In genomic region chr17:40647549-40648325, GRCh38 we compare ENCODE assay signal across 1 cellular context.
A peak's percentile ranks its signal among the peaks of the same experiment; 100 is the strongest.
TF ChIP-seq lines count a peak whose summit lies in the region.

Gene SMARCE1, minus strand, starts transcription at chr17:40647818. Its CDS starts 2,016 bp downstream, at chr17:40645802.

TF ChIP-seq in K562, 482 proteins besides CTCF, POLR2A, EP300 and RAD21 (continued from another document and continues in another):
- no peak for TF ChIP-seq ESRRA (IDR thresholded peaks at IDR 0.05; ENCODE audit: borderline replicate concordance, low read depth)
- no peak for TF ChIP-seq KDM1A (IDR thresholded peaks at IDR 0.05)
- peak; percentile 22 for TF ChIP-seq TBP (optimal IDR thresholded peaks at IDR 0.05; ENCODE audit: low read depth, low read length)
- no peak for TF ChIP-seq CSDE1 (IDR thresholded peaks at IDR 0.05)
- no peak for TF ChIP-seq RUNX1 (IDR thresholded peaks at IDR 0.05; ENCODE audit: low read depth)
- TF ChIP-seq ZSCAN29 (IDR thresholded peaks at IDR 0.05), result no peak
- peak; percentile 92 for TF ChIP-seq GATAD2A (IDR thresholded peaks at IDR 0.05)
- TF ChIP-seq ZNF146 (CRISPR knock-in tag; IDR thresholded peaks at IDR 0.05; ENCODE audit: unreplicated experiment), result no peak
- TF ChIP-seq PURB (CRISPR knock-in tag; IDR thresholded peaks at IDR 0.05; ENCODE audit: low read depth), result no peak
- no peak for TF ChIP-seq CCNT2 (IDR thresholded peaks at IDR 0.05; ENCODE audit: borderline replicate concordance, extremely low read depth, insufficient read length, low read depth, low read length)
- TF ChIP-seq ELK1 (CRISPR knock-in tag; IDR thresholded peaks at IDR 0.05), result no peak
- TF ChIP-seq POLR2AphosphoS2 (IDR thresholded peaks at IDR 0.05; ENCODE audit: low read length), result no peak
- TF ChIP-seq ZNF778 (CRISPR knock-in tag; IDR thresholded peaks at IDR 0.05), result no peak
- TF ChIP-seq HSF4 (CRISPR knock-in tag; IDR thresholded peaks at IDR 0.05; ENCODE audit: borderline replicate concordance), result no peak
- TF ChIP-seq CREB1 (IDR thresholded peaks at IDR 0.05), result no peak
- no peak for TF ChIP-seq CREB1 (CRISPR knock-in tag; IDR thresholded peaks at IDR 0.05)
- TF ChIP-seq CAMTA2 (CRISPR knock-in tag; conservative IDR thresholded peaks at IDR 0.05), result no peak
- TF ChIP-seq ZZZ3 (IDR thresholded peaks at IDR 0.05), result peak; percentile 90
- peak; percentile 83 for TF ChIP-seq KAT7 (CRISPR knock-in tag; IDR thresholded peaks at IDR 0.05; ENCODE audit: borderline replicate concordance)
- no peak for TF ChIP-seq XRCC4 (IDR thresholded peaks at IDR 0.05; ENCODE audit: extremely low read depth, insufficient read depth, insufficient read length)
- no peak for TF ChIP-seq PHTF2 (CRISPR knock-in tag; IDR thresholded peaks at IDR 0.05)
- 0 out of 2 replicates have a peak, but pooled peaks have one; percentile 40 for TF ChIP-seq CHAMP1 (IDR thresholded peaks at IDR 0.05)
- peak; percentile 47 to 95; a peak in 3 of 4 replicates for TF ChIP-seq MAZ (CRISPR knock-in tag; conservative IDR thresholded peaks at IDR 0.05 in 1 of 2, IDR thresholded peaks at IDR 0.05 in 1 of 2)
- no peak for TF ChIP-seq ARID4B (CRISPR knock-in tag; IDR thresholded peaks at IDR 0.05)
- 0 out of 2 replicates have a peak, but pooled peaks have one; percentile 81 for TF ChIP-seq ZNF175 (CRISPR knock-in tag; IDR thresholded peaks at IDR 0.05; ENCODE audit: low read depth)
- TF ChIP-seq BRF1 (IDR thresholded peaks at IDR 0.05; ENCODE audit: borderline replicate concordance, extremely low read depth, insufficient read length), result no peak
- no peak for TF ChIP-seq HDAC8 (tag; IDR thresholded peaks at IDR 0.05)
- peak; percentile 100 for TF ChIP-seq BRD4 (IDR thresholded peaks at IDR 0.05)
- no peak for TF ChIP-seq SMARCA4 (IDR thresholded peaks at IDR 0.05)
- no peak for TF ChIP-seq MED1 (CRISPR knock-in tag; IDR thresholded peaks at IDR 0.05; ENCODE audit: borderline replicate concordance)
- TF ChIP-seq ZNF830 (CRISPR knock-in tag; IDR thresholded peaks at IDR 0.05), result no peak
- TF ChIP-seq PHF21A (IDR thresholded peaks at IDR 0.05; ENCODE audit: borderline replicate concordance, low read depth), result peak; percentile 47; the same call in 1 of the 2 replicates
- 0 out of 2 replicates have a peak, but pooled peaks have one; percentile 47 for TF ChIP-seq ZBTB26 (CRISPR knock-in tag; IDR thresholded peaks at IDR 0.05)
- 0 out of 2 replicates have a peak, but pooled peaks have one; percentile 18 for TF ChIP-seq CBX1 (IDR thresholded peaks at IDR 0.05; ENCODE audit: low read depth)
- TF ChIP-seq GTF2F1 (IDR thresholded peaks at IDR 0.05; ENCODE audit: low read depth, low read length), result no peak
- TF ChIP-seq KLF1 (tag; IDR thresholded peaks at IDR 0.05), result no peak
- TF ChIP-seq YY1 (IDR thresholded peaks at IDR 0.05; ENCODE audit: borderline replicate concordance in 1 of 3, control insufficient read depth in 1 of 3, extremely low read depth in 1 of 3, insufficient read depth in 3 of 3, insufficient read length in 1 of 3, insufficient replicate concordance in 2 of 3, low read depth in 1 of 3, low read length in 2 of 3), result no peak
- TF ChIP-seq SP1 (CRISPR knock-in tag; IDR thresholded peaks at IDR 0.05), result peak; percentile 19; the same call in 1 of the 2 replicates
- TF ChIP-seq VEZF1 (CRISPR knock-in tag; IDR thresholded peaks at IDR 0.05), result peak; percentile 76
- TF ChIP-seq RBM34 (IDR thresholded peaks at IDR 0.05; ENCODE audit: borderline replicate concordance, insufficient read depth, low read length), result no peak
- no peak for TF ChIP-seq TAF15 (IDR thresholded peaks at IDR 0.05; ENCODE audit: low read depth, low read length)
- no peak for TF ChIP-seq JUND (IDR thresholded peaks at IDR 0.05; ENCODE audit: borderline replicate concordance, low read depth, low read length)
- no peak for TF ChIP-seq JUND (tag; IDR thresholded peaks at IDR 0.05; ENCODE audit: borderline replicate concordance, low read depth, low read length)
- no peak for TF ChIP-seq CCAR2 (IDR thresholded peaks at IDR 0.05; ENCODE audit: low read depth, low read length)
- no peak for TF ChIP-seq IRF2 (CRISPR knock-in tag; IDR thresholded peaks at IDR 0.05)
- TF ChIP-seq ZNF444 (CRISPR knock-in tag; IDR thresholded peaks at IDR 0.05), result no peak
- TF ChIP-seq RBM17 (IDR thresholded peaks at IDR 0.05; ENCODE audit: borderline replicate concordance, low read depth, low read length), result no peak
- no peak for TF ChIP-seq ASH1L (IDR thresholded peaks at IDR 0.05; ENCODE audit: borderline replicate concordance, low read depth, partially characterized antibody)
- TF ChIP-seq NFE2 (IDR thresholded peaks at IDR 0.05; ENCODE audit: low read depth), result no peak
- TF ChIP-seq RNF219 (CRISPR knock-in tag; IDR thresholded peaks at IDR 0.05), result no peak
- 0 out of 2 replicates have a peak, but pooled peaks have one; percentile 13 for TF ChIP-seq ZBTB7A (IDR thresholded peaks at IDR 0.05; ENCODE audit: borderline replicate concordance, control insufficient read depth, low read depth, low read length)
- no peak; a peak in 1 of 4 replicates for TF ChIP-seq TRIM24 (IDR thresholded peaks at IDR 0.05)
- TF ChIP-seq MTA3 (IDR thresholded peaks at IDR 0.05; ENCODE audit: borderline replicate concordance), result no peak
- no peak for TF ChIP-seq HDAC3 (IDR thresholded peaks at IDR 0.05; ENCODE audit: borderline replicate concordance, partially characterized antibody)
- TF ChIP-seq ZNF354B (CRISPR knock-in tag; IDR thresholded peaks at IDR 0.05), result no peak
- no peak for TF ChIP-seq MAFK (IDR thresholded peaks at IDR 0.05; ENCODE audit: low read length)
- peak; percentile 87 for TF ChIP-seq NFIC (IDR thresholded peaks at IDR 0.05)
- TF ChIP-seq DLX4 (CRISPR knock-in tag; IDR thresholded peaks at IDR 0.05), result no peak
- no peak for TF ChIP-seq RBM25 (IDR thresholded peaks at IDR 0.05; ENCODE audit: low read depth, low read length, severe bottlenecking)
